1 cellular context compared by ENCODE assay signal in genomic region chr16:64254443-64255367, GRCh38.
TF ChIP-seq lines count a peak whose summit lies in the region.

No MANE protein-coding gene starts in this region.

TF ChIP-seq in HepG2, 621 proteins besides CTCF, POLR2A, EP300 and RAD21 (continued from another document):
- TF ChIP-seq PRDM15 (CRISPR knock-in tag; IDR thresholded peaks at IDR 0.05): no peak
- no peak for TF ChIP-seq SP140L (CRISPR knock-in tag; IDR thresholded peaks at IDR 0.05; ENCODE audit: borderline replicate concordance)
- TF ChIP-seq ZNF737 (CRISPR knock-in tag; IDR thresholded peaks at IDR 0.05; ENCODE audit: borderline replicate concordance): no peak
- TF ChIP-seq GLI4 (CRISPR knock-in tag; IDR thresholded peaks at IDR 0.05; ENCODE audit: borderline replicate concordance): no peak
- no peak for TF ChIP-seq RXRA (CRISPR knock-in tag; IDR thresholded peaks at IDR 0.05)
- no peak for TF ChIP-seq ZNF451 (CRISPR knock-in tag; IDR thresholded peaks at IDR 0.05)
- TF ChIP-seq FIP1L1 (IDR thresholded peaks at IDR 0.05; ENCODE audit: borderline replicate concordance, insufficient read depth, low read depth, low read length): no peak
- TF ChIP-seq PCBP1 (IDR thresholded peaks at IDR 0.05; ENCODE audit: borderline replicate concordance, low read depth, low read length): peak; percentile 82; the same call in 1 of the 2 replicates
- no peak for TF ChIP-seq ZNF205 (CRISPR knock-in tag; IDR thresholded peaks at IDR 0.05)
- TF ChIP-seq YEATS2 (CRISPR knock-in tag; IDR thresholded peaks at IDR 0.05; ENCODE audit: borderline replicate concordance): no peak
- no peak for TF ChIP-seq SNAPC4 (CRISPR knock-in tag; IDR thresholded peaks at IDR 0.05)
- TF ChIP-seq KLF12 (CRISPR knock-in tag; IDR thresholded peaks at IDR 0.05; ENCODE audit: borderline replicate concordance): no peak
- TF ChIP-seq ZNF260 (CRISPR knock-in tag; IDR thresholded peaks at IDR 0.05; ENCODE audit: borderline replicate concordance, low read depth): no peak
